Comparison of ENCODE assay signal across 7 cellular contexts in genomic region chr1:155748141-155748540, GRCh38. TPM values are rescaled to one million over a fixed set of nuclear protein-coding genes. Genes with fewer than 3 reads are reported as not detected.
DNase-seq lines count a peak whose midpoint lies in the region; ATAC-seq and TF ChIP-seq lines count a peak whose summit lies in the region.
"Not testable (repeated sequence)": the region's sequence is repeated elsewhere in the genome, so short reads cannot be mapped to it uniquely, and the experiment has no call there.

No MANE protein-coding gene starts in this region.

- intact Hi-C loops in activated T-helper 2 cell treated with anti-CD3 and anti-CD28 coated beads, Interferon-gamma antibody, Interleukin-2, Interleukin-4, amounts not matched to agents 10 μg/mL and 5 μg/mL and 100 μg/mL, durations not matched to agents 14 hours and 24 hours and 36 hours (cut with micrococcal nuclease): loop anchor here (10.0 kb wide), 1 partner anchor 473 kb away; the partner anchor contains the start of genes CLK2 and HCN3

- peak overlapping the region; percentile 30 to 69 (median 56) for H3K4me3 Mint-ChIP-seq in CD4-positive, CD25-positive, alpha-beta regulatory T cell
- peak overlapping the region; percentile 2 for H3K4me3 Mint-ChIP-seq in activated CD4-positive, alpha-beta T cell treated with anti-CD3 and anti-CD28 coated beads, Interleukin-2, amount 10 ng/mL, durations not matched to agents 7 days and 5 days
- peak overlapping the region; percentile 30 for H3K4me3 Mint-ChIP-seq in activated T-helper 2 cell treated with anti-CD3 and anti-CD28 coated beads, Interferon-gamma antibody, Interleukin-2, Interleukin-4, amounts not matched to agents 10 μg/mL and 5 μg/mL and 100 μg/mL, durations not matched to agents 14 hours and 24 hours and 36 hours (ENCODE audit: low read depth)
- H3K4me3 Mint-ChIP-seq in brain: peak overlapping the region; percentile 9 to 72 (median 48)

- not testable (repeated sequence) for H3K4me3 ChIP-seq in CD4-positive, CD25-positive, alpha-beta regulatory T cell (ENCODE audit: low read depth, low read length); osteoblast (ENCODE audit: insufficient read depth, low read length)

- H3K4me2 ChIP-seq in osteoblast (ENCODE audit: insufficient read depth, low read length): peak overlapping the region; percentile 48

- H3K27ac ChIP-seq in CD4-positive, CD25-positive, alpha-beta regulatory T cell (ENCODE audit: insufficient read depth, low read length, poor library complexity, severe bottlenecking): not testable (repeated sequence)
- H3K27ac ChIP-seq in osteoblast (ENCODE audit: low read depth, low read length): peak overlapping the region; percentile 72

- not testable (repeated sequence) for H3K27me3 ChIP-seq in CD4-positive, CD25-positive, alpha-beta regulatory T cell (ENCODE audit: control insufficient read depth, insufficient read depth, low read length); osteoblast (ENCODE audit: insufficient read depth, low read length)

- TF ChIP-seq CTCF in brain (conservative IDR thresholded peaks at IDR 0.05); osteoblast (IDR thresholded peaks at IDR 0.05; ENCODE audit: extremely low read depth, low read depth, low read length): not testable (repeated sequence)

- H3K36me3 Mint-ChIP-seq in CD4-positive, CD25-positive, alpha-beta regulatory T cell: not testable (repeated sequence)
- H3K36me3 Mint-ChIP-seq in activated CD4-positive, alpha-beta T cell treated with anti-CD3 and anti-CD28 coated beads, Interleukin-2, amount 10 ng/mL, durations not matched to agents 7 days and 5 days (ENCODE audit: low read depth): peaks cover 28% of the 10 kb centered on the region
- peaks cover 37% of the 10 kb centered on the region for H3K36me3 Mint-ChIP-seq in activated T-helper 2 cell treated with anti-CD3 and anti-CD28 coated beads, Interferon-gamma antibody, Interleukin-2, Interleukin-4, amounts not matched to agents 10 μg/mL and 5 μg/mL and 100 μg/mL, durations not matched to agents 14 hours and 24 hours and 36 hours (ENCODE audit: low read depth)
- H3K36me3 Mint-ChIP-seq in brain: peaks cover 28% of the 10 kb centered on the region

- POLR2A ChIA-PET in activated CD4-positive, alpha-beta T cell treated with anti-CD3 and anti-CD28 coated beads, Interleukin-2, amount 10 ng/mL, durations not matched to agents 7 days and 5 days (lab: Charles Lee): not testable (repeated sequence)

- H4K20me1 ChIP-seq in osteoblast (ENCODE audit: insufficient read depth, low read length): not testable (repeated sequence)

- H3K27ac Mint-ChIP-seq in CD4-positive, CD25-positive, alpha-beta regulatory T cell: peak overlapping the region; percentile 26 to 71 (median 42)
- peak overlapping the region; percentile 17 for H3K27ac Mint-ChIP-seq in activated CD4-positive, alpha-beta T cell treated with anti-CD3 and anti-CD28 coated beads, Interleukin-2, amount 10 ng/mL, durations not matched to agents 7 days and 5 days
- not testable (repeated sequence) for H3K27ac Mint-ChIP-seq in activated T-helper 2 cell treated with anti-CD3 and anti-CD28 coated beads, Interferon-gamma antibody, Interleukin-2, Interleukin-4, amounts not matched to agents 10 μg/mL and 5 μg/mL and 100 μg/mL, durations not matched to agents 14 hours and 24 hours and 36 hours
- peak overlapping the region in 2 of 5 experiments; percentile 36 to 82 for H3K27ac Mint-ChIP-seq in brain

- H3K9me3 ChIP-seq in CD4-positive, CD25-positive, alpha-beta regulatory T cell (ENCODE audit: control insufficient read depth in 2 of 2, low read length in 2 of 2); osteoblast (ENCODE audit: low read depth, low read length): not testable (repeated sequence)

- H3K4me1 Mint-ChIP-seq in CD4-positive, CD25-positive, alpha-beta regulatory T cell: peaks cover 4 to 11% (median 8%) of the 10 kb centered on the region in 4 donors
- peaks cover 12% of the 10 kb centered on the region for H3K4me1 Mint-ChIP-seq in activated CD4-positive, alpha-beta T cell treated with anti-CD3 and anti-CD28 coated beads, Interleukin-2, amount 10 ng/mL, durations not matched to agents 7 days and 5 days
- H3K4me1 Mint-ChIP-seq in activated T-helper 2 cell treated with anti-CD3 and anti-CD28 coated beads, Interferon-gamma antibody, Interleukin-2, Interleukin-4, amounts not matched to agents 10 μg/mL and 5 μg/mL and 100 μg/mL, durations not matched to agents 14 hours and 24 hours and 36 hours (ENCODE audit: low read depth); brain: not testable (repeated sequence)

- not testable (repeated sequence) for H3K9me3 Mint-ChIP-seq in CD4-positive, CD25-positive, alpha-beta regulatory T cell; activated CD4-positive, alpha-beta T cell treated with anti-CD3 and anti-CD28 coated beads, Interleukin-2, amount 10 ng/mL, durations not matched to agents 7 days and 5 days; activated T-helper 2 cell treated with anti-CD3 and anti-CD28 coated beads, Interferon-gamma antibody, Interleukin-2, Interleukin-4, amounts not matched to agents 10 μg/mL and 5 μg/mL and 100 μg/mL, durations not matched to agents 14 hours and 24 hours and 36 hours; brain

- not testable (repeated sequence) for H3K4me1 ChIP-seq in CD4-positive, CD25-positive, alpha-beta regulatory T cell (ENCODE audit: control insufficient read depth, insufficient read depth, low read length, poor library complexity, severe bottlenecking)
- peaks cover 19% of the 10 kb centered on the region for H3K4me1 ChIP-seq in osteoblast (ENCODE audit: insufficient read depth, low read length)

- not testable (repeated sequence) for H3K79me2 ChIP-seq in osteoblast (ENCODE audit: insufficient read depth, low read length)

- H3K36me3 ChIP-seq in CD4-positive, CD25-positive, alpha-beta regulatory T cell (ENCODE audit: control insufficient read depth, insufficient read depth, low read length): peaks cover 12% of the 10 kb centered on the region
- peaks cover 30% of the 10 kb centered on the region for H3K36me3 ChIP-seq in osteoblast (ENCODE audit: insufficient read depth, low read length)

- DNase-seq in CD4-positive, CD25-positive, alpha-beta regulatory T cell; activated CD4-positive, alpha-beta T cell treated with anti-CD3 and anti-CD28 coated beads, Interleukin-2, amount 10 ng/mL, durations not matched to agents 7 days and 5 days; activated T-helper 2 cell treated with anti-CD3 and anti-CD28 coated beads, Interferon-gamma antibody, Interleukin-2, Interleukin-4, amounts not matched to agents 10 μg/mL and 5 μg/mL and 100 μg/mL, durations not matched to agents 14 hours and 24 hours and 36 hours (ENCODE audit: low spot score); osteoblast (ENCODE audit: insufficient read length, low spot score, missing footprints): not testable (repeated sequence)
- peak; percentile 22 for DNase-seq in LHCN-M2 (ENCODE audit: low read depth)
- DNase-seq in myocyte (ENCODE audit: low read depth): peak; percentile 50

- not testable (repeated sequence) for H2AFZ ChIP-seq in osteoblast (ENCODE audit: low read length)

- H3K27me3 Mint-ChIP-seq in CD4-positive, CD25-positive, alpha-beta regulatory T cell; activated CD4-positive, alpha-beta T cell treated with anti-CD3 and anti-CD28 coated beads, Interleukin-2, amount 10 ng/mL, durations not matched to agents 7 days and 5 days; activated T-helper 2 cell treated with anti-CD3 and anti-CD28 coated beads, Interferon-gamma antibody, Interleukin-2, Interleukin-4, amounts not matched to agents 10 μg/mL and 5 μg/mL and 100 μg/mL, durations not matched to agents 14 hours and 24 hours and 36 hours (ENCODE audit: low read depth); brain: not testable (repeated sequence)

- ATAC-seq in CD4-positive, CD25-positive, alpha-beta regulatory T cell (ENCODE audit: low read depth in 2 of 2): not testable (repeated sequence)

- CTCF ChIA-PET in activated CD4-positive, alpha-beta T cell treated with anti-CD3 and anti-CD28 coated beads, Interleukin-2, amount 10 ng/mL, durations not matched to agents 7 days and 5 days (lab: Charles Lee): not testable (repeated sequence)

RNA-seq across cellular contexts. Expression of gene DAP3, which starts 59.2 kb away (rescaled TPM):
- 120 TPM for total RNA-seq in CD4-positive, CD25-positive, alpha-beta regulatory T cell
- 100 to 1,000 TPM; 117 to 133 (median 126) TPM for polyA plus RNA-seq in CD4-positive, CD25-positive, alpha-beta regulatory T cell
- total RNA-seq in LHCN-M2 (2014; rRNA removed) (78.7 and 79.4 TPM in 2 replicates), myocyte (80.0 and 122 TPM in 2 replicates), osteoblast (73.1 and 82.2 TPM in 2 replicates)
- 78.4 TPM for polyA plus RNA-seq in LHCN-M2 (2012)
- 100 to 1,000 TPM; 123 to 129 TPM for total RNA-seq in activated CD4-positive, alpha-beta T cell treated with anti-CD3 and anti-CD28 coated beads, Interleukin-2, amount 10 ng/mL, durations not matched to agents 7 days and 5 days
- total RNA-seq in activated T-helper 2 cell treated with anti-CD3 and anti-CD28 coated beads, Interferon-gamma antibody, Interleukin-2, Interleukin-4, amounts not matched to agents 10 μg/mL and 5 μg/mL and 100 μg/mL, durations not matched to agents 14 hours and 24 hours and 36 hours: 172 and 187 TPM in 2 replicates
- polyA plus RNA-seq in brain (ENCODE audit: insufficient read depth, low read depth, low replicate concordance): 82.4 TPM
- polyA plus RNA-seq in myocyte (2012): 87.9 TPM

RNA-seq across cellular contexts. Expression of gene YY1AP1, which starts 59.6 kb away (rescaled TPM):
- total RNA-seq in CD4-positive, CD25-positive, alpha-beta regulatory T cell: 96.5 TPM
- polyA plus RNA-seq in CD4-positive, CD25-positive, alpha-beta regulatory T cell: 10 to 100 TPM; 39.2 to 46.9 (median 43.3) TPM
- total RNA-seq in LHCN-M2 (2014; rRNA removed): 31.0 and 35.4 TPM in 2 replicates
- polyA plus RNA-seq in LHCN-M2 (2012): 28.9 TPM
- total RNA-seq in activated CD4-positive, alpha-beta T cell treated with anti-CD3 and anti-CD28 coated beads, Interleukin-2, amount 10 ng/mL, durations not matched to agents 7 days and 5 days: 10 to 100 TPM; 68.9 to 81.9 TPM
- total RNA-seq in activated T-helper 2 cell treated with anti-CD3 and anti-CD28 coated beads, Interferon-gamma antibody, Interleukin-2, Interleukin-4, amounts not matched to agents 10 μg/mL and 5 μg/mL and 100 μg/mL, durations not matched to agents 14 hours and 24 hours and 36 hours: 65.8 and 67.9 TPM in 2 replicates
- 70.1 TPM for polyA plus RNA-seq in brain (ENCODE audit: insufficient read depth, low read depth, low replicate concordance)
- total RNA-seq in myocyte: 34.5 and 45.7 TPM in 2 replicates
- 34.9 TPM for polyA plus RNA-seq in myocyte (2012)
- total RNA-seq in osteoblast: 54.6 and 75.1 TPM in 2 replicates

Comparison
In these comparisons a context has a peak if more than half of its experiments do, and no peak if none do; other contexts are left out.
1. H3K4me3 Mint-ChIP-seq: peak in every context shown above with its lines; median percentile 56 in CD4-positive, CD25-positive, alpha-beta regulatory T cell; 48 in brain; 30 in activated T-helper 2 cell treated with anti-CD3 and anti-CD28 coated beads, Interferon-gamma antibody, Interleukin-2, Interleukin-4, amounts not matched to agents 10 μg/mL and 5 μg/mL and 100 μg/mL, durations not matched to agents 14 hours and 24 hours and 36 hours; 2 in activated CD4-positive, alpha-beta T cell treated with anti-CD3 and anti-CD28 coated beads, Interleukin-2, amount 10 ng/mL, durations not matched to agents 7 days and 5 days.